Comparison of ENCODE assay signal across 21 cellular contexts in genomic region chr3:58152225-58153015, GRCh38. TPM values are rescaled to one million over a fixed set of nuclear protein-coding genes. Genes with fewer than 3 reads are reported as not detected.
"Had no signal": no experiment of that assay in that cellular context is flagged by ENCODE, and none has a peak within 500 bp of the region (broad histone marks: within the 10 kb centered on the region; RNA-seq: fewer than 3 reads in every experiment).

No MANE protein-coding gene starts in this region.

- H3K27me3 ChIP-seq: tibial artery, uterus had no signal

- ATAC-seq: lower lobe of right lung, mucosa of descending colon, T-cell had no signal

- H3K4me3 ChIP-seq: coronary artery, lower lobe of right lung, mucosa of descending colon, tibial artery, uterus had no signal

- H3K36me3 ChIP-seq: uterus had no signal

- H3K9me3 ChIP-seq: lower lobe of right lung, mucosa of descending colon, tibial artery, uterus had no signal

- H3K4me1 ChIP-seq: lower lobe of right lung, uterus had no signal

- H3K27ac ChIP-seq: lower lobe of right lung had no signal

- DNase-seq: activated CD4-positive, alpha-beta T cell treated with anti-CD3 and anti-CD28 coated beads, Interleukin-2, amount 50 U/mL, for 48 hours; activated CD8-positive, alpha-beta memory T cell treated with anti-CD3 and anti-CD28 coated beads, Interleukin-2, amount 50 U/mL, for 48 hours; activated naive CD4-positive, alpha-beta T cell treated with anti-CD3 and anti-CD28 coated beads for 36 hours; activated T-cell treated with anti-CD3 and anti-CD28 coated beads, Interleukin-2, amount 50 U/mL, for 48 hours; cerebellar nuclear complex; endodermal cell; kidney; lower lobe of right lung; mesendoderm; mucosa of descending colon; naive B cell; stimulated activated CD4-positive, alpha-beta T cell treated with anti-CD3 and anti-CD28 coated beads, Interleukin-12 subunit alpha, Interleukin-12 subunit beta, amount 100 ng/mL, for 4 hours; stimulated activated CD4-positive, alpha-beta T cell treated with anti-CD3 and anti-CD28 coated beads, Interleukin-4, amount 100 ng/mL, for 4 hours; T-cell; uterus had no signal

RNA-seq across cellular contexts. Expression of gene DNASE1L3, which starts 58.4 kb away (rescaled TPM):
- total RNA-seq: activated CD8-positive, alpha-beta memory T cell treated with anti-CD3 and anti-CD28 coated beads for 36 hours; activated naive CD4-positive, alpha-beta T cell treated with anti-CD3 and anti-CD28 coated beads for 36 hours; endodermal cell; epithelial cell of proximal tubule; fibroblast of lung; neural crest cell had no signal
- polyA plus RNA-seq: fibroblast of lung had no signal
